ENCODE assay signal across 18 cellular contexts in genomic region chr2:173213181-173213580, GRCh38.
DNase-seq lines count a peak whose midpoint lies in the region; ATAC-seq, FAIRE-seq and TF ChIP-seq lines count a peak whose summit lies in the region.
"Had no signal": no experiment of that assay in that cellular context is flagged by ENCODE, and none has a peak within 500 bp of the region (broad histone marks: within the 10 kb centered on the region; RNA-seq: fewer than 3 reads in every experiment).

No MANE protein-coding gene starts in this region.

- CTCF ChIA-PET in mammary epithelial cell (lab: Charles Lee; ENCODE audit: low non-redundant PET) = no interaction called here

- 80% methylated on average over 2 of the region's 2 CpGs for WGBS in mammary epithelial cell (ENCODE audit: low coverage, missing lambda C conversion rate)
- 61% methylated on average over 2 of the region's 2 CpGs for WGBS in smooth muscle cell (ENCODE audit: low lambda C conversion rate)

- no peaks in the 10 kb centered on the region for H3F3A ChIP-seq in smooth muscle cell (ENCODE audit: low read depth)

- no peaks in the 10 kb centered on the region for H3K79me2 ChIP-seq in mammary epithelial cell (ENCODE audit: insufficient read depth, low read length)
- H3K79me2 ChIP-seq in keratinocyte (ENCODE audit: control insufficient read depth, insufficient read depth, low read length) = no peaks in the 10 kb centered on the region
- no peaks in the 10 kb centered on the region for H3K79me2 ChIP-seq in smooth muscle cell (ENCODE audit: low read depth)

- H3K27me3 ChIP-seq in cardiac muscle cell (no peaks in the 10 kb centered on the region), mammary epithelial cell (ENCODE audit: insufficient read depth, low read length) (no peaks in the 10 kb centered on the region), keratinocyte (ENCODE audit: control insufficient read depth, extremely low read depth, insufficient read depth, low read length) (no peaks in the 10 kb centered on the region), smooth muscle cell (ENCODE audit: low read depth) (no peaks in the 10 kb centered on the region)

- ATAC-seq in Right ventricle myocardium inferior (no peak), GM21529 (IDR thresholded peaks at IDR 0.05; ENCODE audit: unreplicated experiment) (no peak), HG02678 (IDR thresholded peaks at IDR 0.05; ENCODE audit: unreplicated experiment) (no peak), HG03565 (IDR thresholded peaks at IDR 0.05; ENCODE audit: unreplicated experiment) (no peak)

- no peaks in the 10 kb centered on the region for H3K9me1 ChIP-seq in keratinocyte (ENCODE audit: control insufficient read depth, extremely low read depth, insufficient read depth, low read length)

- H4K20me1 ChIP-seq in mammary epithelial cell (ENCODE audit: insufficient read depth, low read length) (no peaks in the 10 kb centered on the region), keratinocyte (ENCODE audit: control insufficient read depth, extremely low read depth, insufficient read depth, low read length) (no peaks in the 10 kb centered on the region), smooth muscle cell (ENCODE audit: low read depth) (no peaks in the 10 kb centered on the region)

- H3K4me1 ChIP-seq in cardiac muscle cell (ENCODE audit: low read depth) (peaks cover 21% of the 10 kb centered on the region), mammary epithelial cell (ENCODE audit: insufficient read depth, low read length) (peaks cover 17% of the 10 kb centered on the region), keratinocyte (ENCODE audit: control insufficient read depth, extremely low read depth, insufficient read depth, low read length) (peaks cover 12% of the 10 kb centered on the region), smooth muscle cell (ENCODE audit: low read depth) (peaks cover 9% of the 10 kb centered on the region)

- intact Hi-C loops in Right ventricle myocardium inferior (cut with DNase I) = loop anchor here (5.0 kb wide), 2 partner anchors 241 to 401 kb away; no protein-coding TSS in a partner anchor
- intact Hi-C loops in mammary epithelial cell (cut with micrococcal nuclease) = loop anchor here (5.0 kb wide), 2 partner anchors 121 to 226 kb away; no protein-coding TSS in a partner anchor

- no TSS peak for BruUV-seq in mammary epithelial cell (replicated peaks; lab: Mats Ljungman, UMichigan)

- H3K4me3 ChIP-seq in cardiac muscle cell (no peak overlapping the region), mammary epithelial cell (replicated peaks in 1 of 3; ENCODE audit: insufficient read depth in 1 of 3, low read depth in 2 of 3, low read length in 3 of 3) (no peak overlapping the region), keratinocyte (ENCODE audit: control insufficient read depth in 2 of 3, extremely low read depth in 1 of 3, insufficient read depth in 2 of 3, low read depth in 1 of 3, low read length in 3 of 3) (no peak overlapping the region), smooth muscle cell (no peak overlapping the region)

- FAIRE-seq in keratinocyte (lab: Jason Lieb, UNC) = no peak

- H3K9ac ChIP-seq in mammary epithelial cell (ENCODE audit: insufficient read depth, low read length) (peak overlapping the region; percentile 53), keratinocyte (ENCODE audit: control insufficient read depth, extremely low read depth, insufficient read depth, low read length) (no peak overlapping the region), smooth muscle cell (ENCODE audit: low read depth) (no peak overlapping the region)
- H3K9ac ChIP-seq: KMS-11 had no signal

- no peak for TF ChIP-seq CTCF in cardiac muscle cell (IDR thresholded peaks at IDR 0.05; ENCODE audit: low read depth, low read length)
- no peak for TF ChIP-seq CTCF in mammary epithelial cell (conservative IDR thresholded peaks at IDR 0.05 in 1 of 2, IDR thresholded peaks at IDR 0.05 in 1 of 2; ENCODE audit: extremely low read depth in 1 of 2, insufficient read depth in 1 of 2, low read depth in 1 of 2, low read length in 2 of 2)
- no peak for TF ChIP-seq CTCF in keratinocyte (optimal IDR thresholded peaks at IDR 0.05 in 1 of 3, IDR thresholded peaks at IDR 0.05 in 1 of 3, conservative IDR thresholded peaks at IDR 0.05 in 1 of 3; ENCODE audit: extremely low read depth in 1 of 3, insufficient read depth in 2 of 3, low read length in 3 of 3)
- TF ChIP-seq CTCF in smooth muscle cell (IDR thresholded peaks at IDR 0.05; ENCODE audit: borderline replicate concordance, insufficient read depth, poor library complexity, severe bottlenecking) = no peak

- no peak overlapping the region for H2AFZ ChIP-seq in mammary epithelial cell (ENCODE audit: low read depth, low read length)
- no peak overlapping the region for H2AFZ ChIP-seq in keratinocyte (ENCODE audit: control insufficient read depth, low read length)
- no peak overlapping the region for H2AFZ ChIP-seq in smooth muscle cell (ENCODE audit: low read depth)

- H3K4me2 ChIP-seq in mammary epithelial cell (ENCODE audit: insufficient read depth, low read depth, low read length) = no peak overlapping the region
- H3K4me2 ChIP-seq in keratinocyte (ENCODE audit: control insufficient read depth, extremely low read depth, insufficient read depth, low read depth, low read length) = no peak overlapping the region
- no peak overlapping the region for H3K4me2 ChIP-seq in smooth muscle cell
- H3K4me2 ChIP-seq: KMS-11 had no signal

- DNase-seq in cardiac muscle cell (ENCODE audit: low read depth in 1 of 2, low spot score in 1 of 2) (no peak), Right ventricle myocardium inferior (ENCODE audit: missing footprints) (no peak), mammary epithelial cell (no peak), keratinocyte (ENCODE audit: low read depth, low spot score) (no peak), smooth muscle cell (lab: John Stamatoyannopoulos, UW; ENCODE audit: unreplicated experiment) (no peak)
- DNase-seq: 8988T, DMS 273 treated with DMSO at 0.1 percent for 48 hours, DND-41, NCI-H1417, NCI-H187 treated with DMSO at 0.1 percent for 48 hours, NCI-H2227 treated with DMSO at 0.1 percent for 48 hours, NCI-H510A treated with DMSO at 0.1 percent for 48 hours, NCI-H774, RPMI8226 had no signal

- dilution Hi-C loops in mammary epithelial cell (cut with HindIII; ENCODE audit: low sequenced_read_pairs) (loop anchor here (5.0 to 10.0 kb wide), 2 partner anchors 56 to 188 kb away; no protein-coding TSS in a partner anchor), keratinocyte (cut with MboI; ENCODE audit: extremely low pct_ligation_motif_present, low sequenced_read_pairs) (no loop called here)

- peaks cover 7% of the 10 kb centered on the region for H3K36me3 ChIP-seq in cardiac muscle cell
- peaks cover 2% of the 10 kb centered on the region for H3K36me3 ChIP-seq in mammary epithelial cell (ENCODE audit: insufficient read depth, low read length)
- peaks cover 3 to 8% of the 10 kb centered on the region in 2 experiments for H3K36me3 ChIP-seq in keratinocyte (ENCODE audit: control insufficient read depth in 2 of 2, extremely low read depth in 1 of 2, insufficient read depth in 2 of 2, low read length in 2 of 2)
- no peaks in the 10 kb centered on the region for H3K36me3 ChIP-seq in smooth muscle cell (ENCODE audit: low read depth)

- in situ Hi-C loops in mammary epithelial cell (cut with MboI; ENCODE audit: low sequenced_read_pairs in 2 of 2) = loop anchor here (5.0 kb wide), 1 partner anchor 186 kb away; no protein-coding TSS in a partner anchor

- peak overlapping the region; percentile 6 for H3K27ac ChIP-seq in cardiac muscle cell
- peak overlapping the region; percentile 92 for H3K27ac ChIP-seq in mammary epithelial cell (ENCODE audit: insufficient read depth, low read depth, low read length)
- peak overlapping the region; percentile 68 for H3K27ac ChIP-seq in keratinocyte (ENCODE audit: control insufficient read depth, insufficient read depth, low read length)
- peak overlapping the region; percentile 20 for H3K27ac ChIP-seq in smooth muscle cell (ENCODE audit: low read depth)
- H3K27ac ChIP-seq: KMS-11 had no signal

- H3K9me3 ChIP-seq in cardiac muscle cell (ENCODE audit: low read depth) (no peaks in the 10 kb centered on the region), mammary epithelial cell (replicated peaks; ENCODE audit: insufficient read depth, low read length) (no peaks in the 10 kb centered on the region), keratinocyte (ENCODE audit: control insufficient read depth, low read depth, low read length) (no peaks in the 10 kb centered on the region), smooth muscle cell (replicated peaks; ENCODE audit: low read depth) (no peaks in the 10 kb centered on the region)

Comparison
In these comparisons a context has a peak if more than half of its experiments do, and no peak if none do; other contexts are left out.
1. H3K27ac ChIP-seq: peak in every context shown above with its lines; median percentile 92 in mammary epithelial cell; 68 in keratinocyte; 20 in smooth muscle cell; 6 in cardiac muscle cell.